Comparison of ENCODE assay signal across 20 cellular contexts in the genomic region with DNA sequence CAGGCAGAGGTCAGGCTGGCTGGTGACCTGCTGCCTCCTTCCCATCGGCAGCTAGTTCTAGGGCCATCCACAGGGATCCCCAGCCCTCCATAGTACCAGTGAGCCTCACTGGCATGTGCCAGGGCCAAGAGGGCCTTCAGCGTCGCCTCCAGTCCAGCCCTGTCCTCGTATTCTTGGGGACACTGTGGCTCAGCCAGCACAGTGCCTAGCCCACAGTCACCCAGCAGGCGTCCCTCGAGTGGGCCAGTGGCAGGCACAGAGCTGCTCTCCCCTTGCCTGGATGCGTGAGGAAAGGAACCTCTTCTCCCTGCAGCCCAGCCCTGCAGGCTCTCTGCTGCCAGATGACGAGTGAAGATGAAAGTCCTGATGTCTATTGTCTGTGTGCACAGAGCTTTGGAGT. TPM values are rescaled to one million over a fixed set of nuclear protein-coding genes. Genes with fewer than 3 reads are reported as not detected.
DNase-seq lines count a peak whose midpoint lies in the region; ATAC-seq and TF ChIP-seq lines count a peak whose summit lies in the region.
"Had no signal": no experiment of that assay in that cellular context is flagged by ENCODE, and none has a peak within 500 bp of the region (broad histone marks: within the 10 kb centered on the region; RNA-seq: fewer than 3 reads in every experiment).

No MANE protein-coding gene starts in this region.

- POLR2A ChIA-PET in activated CD4-positive, alpha-beta T cell treated with anti-CD3 and anti-CD28 coated beads, Interleukin-2, amount 10 ng/mL, durations not matched to agents 7 days and 5 days (lab: Charles Lee), result no interaction called here

- H3K4me1 Mint-ChIP-seq in activated CD4-positive, alpha-beta T cell treated with anti-CD3 and anti-CD28 coated beads, Interleukin-2, amount 10 ng/mL, durations not matched to agents 7 days and 5 days, result peaks cover 69% of the 10 kb centered on the region
- peaks cover 53% of the 10 kb centered on the region for H3K4me1 Mint-ChIP-seq in T-helper 17 cell
- peaks cover 57 to 61% of the 10 kb centered on the region in 2 donors for H3K4me1 Mint-ChIP-seq in effector memory CD8-positive, alpha-beta T cell (ENCODE audit: low read depth in 2 of 2)
- H3K4me1 Mint-ChIP-seq in stimulated activated memory B cell treated with anti-CD40 and anti-IgM and Interleukin-4, amounts not matched to agents 10 μg/mL and 1 μg/mL and 100 μg/mL, for 72 hours, result peaks cover 83% of the 10 kb centered on the region

- TF ChIP-seq EP300 in stomach (IDR thresholded peaks at IDR 0.05), result no peak

- no peaks in the 10 kb centered on the region for H3K27me3 ChIP-seq in stomach
- H3K27me3 ChIP-seq: cardiac muscle cell, dorsolateral prefrontal cortex, pancreas had no signal

- WGBS in stomach, 5 donors, result 82 to 93% (median 86%) methylated on average over 7 to 8 of the region's 8 CpGs

- ATAC-seq in T-helper 17 cell, result no peak
- ATAC-seq in effector memory CD8-positive, alpha-beta T cell (replicated peaks), result no peak
- no peak for ATAC-seq in stimulated activated memory B cell treated with anti-CD40 and anti-IgM and Interleukin-4, amounts not matched to agents 10 μg/mL and 1 μg/mL and 100 μg/mL, for 72 hours
- ATAC-seq in GM21381 (IDR thresholded peaks at IDR 0.05; ENCODE audit: unreplicated experiment), result no peak
- ATAC-seq: A549, pancreas, Right ventricle myocardium inferior had no signal

- no peaks in the 10 kb centered on the region for H3K9me3 Mint-ChIP-seq in activated CD4-positive, alpha-beta T cell treated with anti-CD3 and anti-CD28 coated beads, Interleukin-2, amount 10 ng/mL, durations not matched to agents 7 days and 5 days
- no peaks in the 10 kb centered on the region for H3K9me3 Mint-ChIP-seq in effector memory CD8-positive, alpha-beta T cell
- no peaks in the 10 kb centered on the region for H3K9me3 Mint-ChIP-seq in stimulated activated memory B cell treated with anti-CD40 and anti-IgM and Interleukin-4, amounts not matched to agents 10 μg/mL and 1 μg/mL and 100 μg/mL, for 72 hours

- no peaks in the 10 kb centered on the region for H3K9me3 ChIP-seq in T-helper 17 cell (ENCODE audit: control insufficient read depth, low read length, poor library complexity, severe bottlenecking)
- no peaks in the 10 kb centered on the region for H3K9me3 ChIP-seq in stomach
- H3K9me3 ChIP-seq: A549, pancreas had no signal

- H3K4me3 ChIP-seq in stomach, result no peak overlapping the region
- H3K4me3 ChIP-seq: A549, cardiac muscle cell, dorsolateral prefrontal cortex, pancreas had no signal

- intact Hi-C loops in stomach (cut with DNase I; ENCODE audit: low total_unique reads), result no loop called here

- H3K4me1 ChIP-seq in stomach, result peaks cover 38 to 65% (median 58%) of the 10 kb centered on the region in 4 donors
- H3K4me1 ChIP-seq: A549, pancreas had no signal

- H3K36me3 Mint-ChIP-seq in activated CD4-positive, alpha-beta T cell treated with anti-CD3 and anti-CD28 coated beads, Interleukin-2, amount 10 ng/mL, durations not matched to agents 7 days and 5 days (ENCODE audit: low read depth), result peaks cover 12% of the 10 kb centered on the region
- peaks cover 3% of the 10 kb centered on the region for H3K36me3 Mint-ChIP-seq in T-helper 17 cell (ENCODE audit: low read depth)
- peaks cover 17% of the 10 kb centered on the region for H3K36me3 Mint-ChIP-seq in effector memory CD8-positive, alpha-beta T cell (ENCODE audit: insufficient read depth)
- H3K36me3 Mint-ChIP-seq in stimulated activated memory B cell treated with anti-CD40 and anti-IgM and Interleukin-4, amounts not matched to agents 10 μg/mL and 1 μg/mL and 100 μg/mL, for 72 hours, result peaks cover 43% of the 10 kb centered on the region

- CTCF ChIA-PET in activated CD4-positive, alpha-beta T cell treated with anti-CD3 and anti-CD28 coated beads, Interleukin-2, amount 10 ng/mL, durations not matched to agents 7 days and 5 days (lab: Charles Lee), result interaction anchor here (0.5 to 12.6 kb wide), 7 partner anchors 9 to 67 kb away, joined by 3 to 127 read pairs (median 4); a partner anchor contains a TSS

- TF ChIP-seq POLR2A in stomach (IDR thresholded peaks at IDR 0.05), result no peak

- no peak for TF ChIP-seq CTCF in stomach (IDR thresholded peaks at IDR 0.05)

- peak overlapping the region in 1 of 5 donors; percentile 84 for H3K27ac ChIP-seq in stomach
- H3K27ac ChIP-seq: A549, C4-2B, cardiac muscle cell, KMS-11, pancreas had no signal

- no peak for DNase-seq in activated CD4-positive, alpha-beta T cell treated with anti-CD3 and anti-CD28 coated beads, Interleukin-2, amount 10 ng/mL, durations not matched to agents 7 days and 5 days
- no peak for DNase-seq in activated CD4-positive, alpha-beta T cell treated with anti-CD3 and anti-CD28 coated beads for 48 hours
- DNase-seq in T-helper 17 cell, result no peak
- DNase-seq in effector memory CD8-positive, alpha-beta T cell, result no peak
- no peak for DNase-seq in anterior cingulate cortex (lab: John Stamatoyannopoulos, UW)
- no peak for DNase-seq in stomach
- DNase-seq: DMS53, dorsolateral prefrontal cortex, midbrain, NCI-H1092 treated with DMSO at 0.1 percent for 48 hours, NCI-H524, pancreas had no signal

- H3K36me3 ChIP-seq in stomach, result peaks cover 12 to 83% (median 80%) of the 10 kb centered on the region in 4 donors

- no peak overlapping the region for H3K4me3 Mint-ChIP-seq in activated CD4-positive, alpha-beta T cell treated with anti-CD3 and anti-CD28 coated beads, Interleukin-2, amount 10 ng/mL, durations not matched to agents 7 days and 5 days
- no peak overlapping the region for H3K4me3 Mint-ChIP-seq in T-helper 17 cell
- no peak overlapping the region for H3K4me3 Mint-ChIP-seq in effector memory CD8-positive, alpha-beta T cell
- no peak overlapping the region for H3K4me3 Mint-ChIP-seq in stimulated activated memory B cell treated with anti-CD40 and anti-IgM and Interleukin-4, amounts not matched to agents 10 μg/mL and 1 μg/mL and 100 μg/mL, for 72 hours

- peak overlapping the region; percentile 89 for H3K27ac Mint-ChIP-seq in activated CD4-positive, alpha-beta T cell treated with anti-CD3 and anti-CD28 coated beads, Interleukin-2, amount 10 ng/mL, durations not matched to agents 7 days and 5 days
- H3K27ac Mint-ChIP-seq in T-helper 17 cell, result peak overlapping the region; percentile 93
- peak overlapping the region; percentile 89 to 95 for H3K27ac Mint-ChIP-seq in effector memory CD8-positive, alpha-beta T cell
- H3K27ac Mint-ChIP-seq in stimulated activated memory B cell treated with anti-CD40 and anti-IgM and Interleukin-4, amounts not matched to agents 10 μg/mL and 1 μg/mL and 100 μg/mL, for 72 hours, result peak overlapping the region; percentile 85

- no peaks in the 10 kb centered on the region for H3K27me3 Mint-ChIP-seq in activated CD4-positive, alpha-beta T cell treated with anti-CD3 and anti-CD28 coated beads, Interleukin-2, amount 10 ng/mL, durations not matched to agents 7 days and 5 days
- no peaks in the 10 kb centered on the region for H3K27me3 Mint-ChIP-seq in T-helper 17 cell
- no peaks in the 10 kb centered on the region for H3K27me3 Mint-ChIP-seq in effector memory CD8-positive, alpha-beta T cell
- no peaks in the 10 kb centered on the region for H3K27me3 Mint-ChIP-seq in stimulated activated memory B cell treated with anti-CD40 and anti-IgM and Interleukin-4, amounts not matched to agents 10 μg/mL and 1 μg/mL and 100 μg/mL, for 72 hours

RNA-seq across cellular contexts. Expression of a gene that starts 10.6 kb away (rescaled TPM):
- total RNA-seq in activated CD4-positive, alpha-beta T cell treated with anti-CD3 and anti-CD28 coated beads, Interleukin-2, amount 10 ng/mL, durations not matched to agents 7 days and 5 days, result 100 to 1,000 TPM; 184 to 187 TPM
- total RNA-seq in T-helper 17 cell (10 to 100 TPM; 79.7 to 97.5 TPM), stomach (100 to 1,000 TPM in 1 of 5 donors, 10 to 100 TPM in 1, 1 to 10 TPM in 2, not detected in 1; 1.6 to 135 (median 7.3) TPM)
- 10 to 100 TPM in 1 of 3 donors, 1 to 10 TPM in 2; 8.7 to 12.8 (median 9.5) TPM for polyA plus RNA-seq in stomach

RNA-seq across cellular contexts. Expression of a gene that starts 20.2 kb away (rescaled TPM):
- total RNA-seq in activated CD4-positive, alpha-beta T cell treated with anti-CD3 and anti-CD28 coated beads, Interleukin-2, amount 10 ng/mL, durations not matched to agents 7 days and 5 days, result 10 to 100 TPM; 58.5 to 62.8 TPM
- total RNA-seq in T-helper 17 cell (10 to 100 TPM; 70.5 to 86.8 TPM), stomach (10 to 100 TPM; 39.5 to 87.9 (median 55.6) TPM)
- polyA plus RNA-seq in stomach, result 10 to 100 TPM; 30.3 to 43.6 (median 34.1) TPM

RNA-seq across cellular contexts. Expression of a gene that starts 29.7 kb away (rescaled TPM):
- 10 to 100 TPM; 21.5 to 21.8 TPM for total RNA-seq in activated CD4-positive, alpha-beta T cell treated with anti-CD3 and anti-CD28 coated beads, Interleukin-2, amount 10 ng/mL, durations not matched to agents 7 days and 5 days
- total RNA-seq in T-helper 17 cell, result 1 to 10 TPM; 2.6 to 3.0 TPM
- total RNA-seq in stomach, result 10 to 100 TPM in 1 of 5 donors, 1 to 10 TPM in 4; 2.9 to 72.1 (median 5.4) TPM
- 10 to 100 TPM in 1 of 3 donors, 1 to 10 TPM in 2; 6.4 to 11.8 (median 8.1) TPM for polyA plus RNA-seq in stomach

RNA-seq across cellular contexts. Expression of a gene that starts 46.6 kb away (rescaled TPM):
- total RNA-seq in activated CD4-positive, alpha-beta T cell treated with anti-CD3 and anti-CD28 coated beads, Interleukin-2, amount 10 ng/mL, durations not matched to agents 7 days and 5 days, result 1,000 to 10,000 TPM; 1,140 to 1,273 TPM
- total RNA-seq in T-helper 17 cell, result 100 to 1,000 TPM; 152 to 154 TPM
- 100 to 1,000 TPM; 235 to 490 (median 312) TPM for total RNA-seq in stomach
- 1,000 to 10,000 TPM in 1 of 3 donors, 100 to 1,000 TPM in 2; 596 to 1,435 (median 703) TPM for polyA plus RNA-seq in stomach

RNA-seq across cellular contexts. Expression of a gene that starts 48.9 kb away (rescaled TPM):
- total RNA-seq in activated CD4-positive, alpha-beta T cell treated with anti-CD3 and anti-CD28 coated beads, Interleukin-2, amount 10 ng/mL, durations not matched to agents 7 days and 5 days, result not detected
- total RNA-seq in T-helper 17 cell (1 to 10 TPM; 1.9 to 6.1 TPM), stomach (1 to 10 TPM in 1 of 5 donors, not detected in 4; 4.2 TPM)
- polyA plus RNA-seq in stomach, result 1 to 10 TPM; 4.1 to 7.1 (median 5.0) TPM
- total RNA-seq: cardiac muscle cell, temporal lobe had no signal
- polyA plus RNA-seq: cardiac muscle cell had no signal
